11 cellular contexts compared by ENCODE assay signal in the genomic region with DNA sequence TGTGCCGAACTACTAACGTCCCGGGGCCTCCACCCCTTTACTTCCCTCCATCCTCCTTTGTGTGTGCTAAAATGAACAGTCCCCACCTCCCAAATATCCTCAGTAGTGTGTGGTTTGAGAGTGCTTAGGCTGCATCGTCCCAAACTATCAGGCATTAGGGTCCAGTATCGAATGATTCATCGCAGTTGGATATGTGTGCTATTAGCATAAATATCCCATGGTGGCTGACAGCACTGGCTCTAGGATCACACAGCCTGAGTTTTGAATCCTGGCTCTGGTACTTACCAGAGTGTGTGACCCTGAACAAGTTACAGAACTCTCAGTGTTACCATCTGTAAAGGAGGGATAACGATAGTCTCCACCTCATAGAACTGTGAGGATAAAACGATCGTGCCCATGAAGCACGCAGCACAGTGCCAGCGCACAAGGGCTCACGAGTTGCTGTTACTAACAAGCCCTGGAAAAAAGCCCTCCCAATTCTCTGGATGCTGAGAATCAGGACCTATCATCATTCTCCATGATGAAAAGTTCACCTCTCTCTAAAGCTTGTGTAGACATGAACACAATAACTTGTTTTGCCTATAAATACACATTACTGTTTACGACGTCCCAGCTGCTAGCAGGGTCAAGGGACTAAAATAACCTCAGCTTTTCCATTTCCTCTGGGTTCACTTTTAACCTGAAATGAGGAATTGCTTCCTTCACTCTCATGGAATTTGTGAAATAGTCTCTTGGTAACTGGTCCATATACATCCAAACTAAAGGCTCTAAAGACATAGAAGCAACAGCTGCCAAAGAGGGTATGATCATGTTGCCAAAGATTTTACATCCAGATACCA. TPM values are rescaled to one million over a fixed set of nuclear protein-coding genes. Genes with fewer than 3 reads are reported as not detected.
DNase-seq lines count a peak whose midpoint lies in the region; ATAC-seq, FAIRE-seq and TF ChIP-seq lines count a peak whose summit lies in the region.
"Had no signal": no experiment of that assay in that cellular context is flagged by ENCODE, and none has a peak within 500 bp of the region (broad histone marks: within the 10 kb centered on the region; RNA-seq: fewer than 3 reads in every experiment).

No MANE protein-coding gene starts in this region.

- H2BK120ac ChIP-seq in H9 (ENCODE audit: low read depth, low read length, poor library complexity, severe bottlenecking), result no peak overlapping the region

- H3K4me2 ChIP-seq in H9 (ENCODE audit: insufficient read depth, insufficient read length, low read length), result no peak overlapping the region
- peak overlapping the region; percentile 7 for H3K4me2 ChIP-seq in mammary epithelial cell (ENCODE audit: insufficient read depth, low read depth, low read length)
- 0 out of 2 replicates have a peak overlapping the region, but pooled peaks have one; percentile 58 for H3K4me2 ChIP-seq in HepG2 (ENCODE audit: low read depth, low read length)
- H3K4me2 ChIP-seq in skeletal muscle satellite cell (ENCODE audit: low read length), result peak overlapping the region; percentile 54

- TF ChIP-seq CTCF in H9 (conservative IDR thresholded peaks at IDR 0.05) (no peak), mammary epithelial cell (conservative IDR thresholded peaks at IDR 0.05 in 1 of 2, IDR thresholded peaks at IDR 0.05 in 1 of 2; ENCODE audit: extremely low read depth in 1 of 2, insufficient read depth in 1 of 2, low read depth in 1 of 2, low read length in 2 of 2) (no peak), HepG2 (CRISPR knock-in tag; IDR thresholded peaks at IDR 0.05) (no peak)

- peaks cover 14 to 24% (median 17%) of the 10 kb centered on the region in 3 experiments for H3K36me3 Mint-ChIP-seq in H9 (ENCODE audit: insufficient read depth in 1 of 3, low read depth in 3 of 3)
- peaks cover 22 to 42% of the 10 kb centered on the region in 2 donors for H3K36me3 Mint-ChIP-seq in stimulated activated naive B cell treated with anti-CD40 and anti-IgM and Interleukin-4, amounts not matched to agents 10 μg/mL and 1 μg/mL and 100 μg/mL, for 72 hours

- no CpG with 5 or more reads among the region's 14 CpGs for WGBS in H9 (ENCODE audit: extremely low coverage, insufficient read length, low lambda C conversion rate)
- 46% methylated on average over 13 of the region's 14 CpGs for WGBS in mammary epithelial cell (ENCODE audit: low coverage, missing lambda C conversion rate)
- 98% methylated on average over 14 of the region's 14 CpGs for WGBS in HepG2 (ENCODE audit: low lambda C conversion rate)

- no peak overlapping the region for H2BK5ac ChIP-seq in H9 (ENCODE audit: insufficient read length, low read length)

- no peak overlapping the region for H4K8ac ChIP-seq in H9 (replicated peaks; ENCODE audit: insufficient read length, low read depth, low read length)

- peaks cover 24% of the 10 kb centered on the region; the same call in 1 of the 2 replicates for H3K79me2 ChIP-seq in H9 (ENCODE audit: insufficient read depth, low read length)
- H3K79me2 ChIP-seq in mammary epithelial cell (ENCODE audit: insufficient read depth, low read length), result peaks cover 90% of the 10 kb centered on the region
- H3K79me2 ChIP-seq in HepG2 (ENCODE audit: insufficient read depth, low read length), result peaks cover 88% of the 10 kb centered on the region

- no peak overlapping the region for H2AFZ ChIP-seq in H9 (ENCODE audit: low read length)
- no peak overlapping the region for H2AFZ ChIP-seq in mammary epithelial cell (ENCODE audit: low read depth, low read length)
- H2AFZ ChIP-seq in HepG2 (ENCODE audit: low read length), result no peak overlapping the region

- H3K27me3 ChIP-seq in H9 (ENCODE audit: insufficient read depth, low read length), result no peaks in the 10 kb centered on the region
- no peaks in the 10 kb centered on the region for H3K27me3 ChIP-seq in mammary epithelial cell (ENCODE audit: insufficient read depth, low read length)
- H3K27me3 ChIP-seq in HepG2 (ENCODE audit: control insufficient read depth in 1 of 2, insufficient read depth in 2 of 2, low read length in 2 of 2), result no peaks in the 10 kb centered on the region
- no peaks in the 10 kb centered on the region for H3K27me3 ChIP-seq in skeletal muscle satellite cell (ENCODE audit: control insufficient read depth, insufficient read depth, low read length)

- H3K9me3 Mint-ChIP-seq in H9, result no peaks in the 10 kb centered on the region; a peak in 1 of 5 replicates
- H3K9me3 Mint-ChIP-seq in stimulated activated naive B cell treated with anti-CD40 and anti-IgM and Interleukin-4, amounts not matched to agents 10 μg/mL and 1 μg/mL and 100 μg/mL, for 72 hours, result peaks cover 0 to 2% of the 10 kb centered on the region in 2 donors

- no peak overlapping the region for H3K56ac ChIP-seq in H9 (ENCODE audit: insufficient read length, low read depth, low read length)

- no peak overlapping the region for H3K4me3 Mint-ChIP-seq in H9
- H3K4me3 Mint-ChIP-seq in stimulated activated naive B cell treated with anti-CD40 and anti-IgM and Interleukin-4, amounts not matched to agents 10 μg/mL and 1 μg/mL and 100 μg/mL, for 72 hours, result no peak overlapping the region
- H3K4me3 Mint-ChIP-seq: stimulated activated effector memory CD8-positive, alpha-beta T cell treated with anti-CD3 and anti-CD28 coated beads, Interleukin-12 subunit alpha, Interleukin-12 subunit beta, amount 100 ng/mL, for 72 hours had no signal

- H2BK15ac ChIP-seq in H9 (ENCODE audit: low read depth, low read length), result no peak overlapping the region

- TF ChIP-seq EP300 in HepG2 (IDR thresholded peaks at IDR 0.05; ENCODE audit: low read depth in 2 of 2, low read length in 2 of 2), result no peak
- no peak for TF ChIP-seq EP300 in HepG2 (CRISPR knock-in tag; IDR thresholded peaks at IDR 0.05; ENCODE audit: borderline replicate concordance)

- H4K5ac ChIP-seq in H9 (ENCODE audit: insufficient read length, low read depth, low read length), result no peak overlapping the region

- no peak overlapping the region for H3T11ph ChIP-seq in H9 (ENCODE audit: low read length)

- TF ChIP-seq POLR2A in HepG2 (IDR thresholded peaks at IDR 0.05; ENCODE audit: insufficient read depth in 1 of 2, low read depth in 2 of 2, low read length in 2 of 2), result no peak

- H3K18ac ChIP-seq in H9 (ENCODE audit: insufficient read length, low read depth, low read length), result no peak overlapping the region

- H4K91ac ChIP-seq in H9 (ENCODE audit: insufficient read length, low read depth, low read length), result no peak overlapping the region

- H3K36me3 ChIP-seq in mammary epithelial cell (ENCODE audit: insufficient read depth, low read length) (no peaks in the 10 kb centered on the region), HepG2 (replicated peaks in 1 of 2; ENCODE audit: control insufficient read depth in 1 of 2, insufficient read depth in 2 of 2, low read length in 2 of 2) (peaks cover 11 to 32% of the 10 kb centered on the region in 2 experiments), skeletal muscle satellite cell (ENCODE audit: insufficient read depth, low read length) (peaks cover 18% of the 10 kb centered on the region)

- H3K9me3 ChIP-seq in H9 (ENCODE audit: control insufficient read depth, low read depth, low read length) (no peaks in the 10 kb centered on the region), mammary epithelial cell (replicated peaks; ENCODE audit: insufficient read depth, low read length) (no peaks in the 10 kb centered on the region), HepG2 (ENCODE audit: low read length) (no peaks in the 10 kb centered on the region), skeletal muscle satellite cell (replicated peaks; ENCODE audit: low read length) (no peaks in the 10 kb centered on the region)

- POLR2A ChIA-PET in HepG2 (lab: Yijun Ruan, JAX), result interaction anchor here (0.9 kb wide), 1 partner anchor 36 kb away, joined by 3 read pairs; no protein-coding TSS in a partner anchor

- H3K79me1 ChIP-seq in H9 (ENCODE audit: insufficient read depth, low read depth, low read length, poor library complexity, severe bottlenecking), result peaks cover 12% of the 10 kb centered on the region

- H3K27ac Mint-ChIP-seq in H9, result peak overlapping the region; percentile 7 to 94 (median 90); a peak in 5 of 7 replicates
- no peak overlapping the region for H3K27ac Mint-ChIP-seq in stimulated activated naive B cell treated with anti-CD40 and anti-IgM and Interleukin-4, amounts not matched to agents 10 μg/mL and 1 μg/mL and 100 μg/mL, for 72 hours
- H3K27ac Mint-ChIP-seq: stimulated activated effector memory CD8-positive, alpha-beta T cell treated with anti-CD3 and anti-CD28 coated beads, Interleukin-12 subunit alpha, Interleukin-12 subunit beta, amount 100 ng/mL, for 72 hours had no signal

- TF ChIP-seq RAD21 in HepG2 (CRISPR knock-in tag; IDR thresholded peaks at IDR 0.05), result no peak

- no peak for ATAC-seq in HepG2
- ATAC-seq in stimulated activated naive B cell treated with anti-CD40 and anti-IgM and Interleukin-4, amounts not matched to agents 10 μg/mL and 1 μg/mL and 100 μg/mL, for 72 hours (replicated peaks), result no peak
- ATAC-seq: stimulated activated effector memory CD8-positive, alpha-beta T cell treated with anti-CD3 and anti-CD28 coated beads, Interleukin-12 subunit alpha, Interleukin-12 subunit beta, amount 100 ng/mL, for 72 hours had no signal

- FAIRE-seq in HepG2 (lab: Jason Lieb, UNC), result no peak
- FAIRE-seq: colon had no signal

- no peak overlapping the region for H2AK5ac ChIP-seq in H9 (ENCODE audit: insufficient read length, low read length)

- H3K9ac ChIP-seq in H9 (ENCODE audit: extremely low read depth, insufficient read length, low read length), result no peak overlapping the region
- H3K9ac ChIP-seq in mammary epithelial cell (ENCODE audit: insufficient read depth, low read length), result no peak overlapping the region
- H3K9ac ChIP-seq in HepG2 (ENCODE audit: insufficient read depth, low read depth, low read length), result peak overlapping the region; percentile 1; the same call in 1 of the 2 replicates
- peak overlapping the region; percentile 26 for H3K9ac ChIP-seq in skeletal muscle satellite cell (ENCODE audit: low read depth, low read length)

- H3K14ac ChIP-seq in H9 (ENCODE audit: insufficient read depth, low read length), result no peak overlapping the region

- no TSS peak for BruUV-seq in mammary epithelial cell (replicated peaks; lab: Mats Ljungman, UMichigan)
- BruUV-seq in HepG2 (replicated peaks; lab: Mats Ljungman, UMichigan), result no TSS peak

- in situ Hi-C loops in mammary epithelial cell (cut with MboI; ENCODE audit: low sequenced_read_pairs in 2 of 2), result no loop called here
- in situ Hi-C loops in HepG2 (cut with HindIII; ENCODE audit: extremely low pct_ligation_motif_present, low pct_unique_long_range_greater_than_20kb), result loop anchor here (5.0 kb wide), 1 partner anchor 50 kb away; the partner anchor contains the start of gene VGLL4

- no peak overlapping the region for H3K23ac ChIP-seq in H9 (ENCODE audit: insufficient read length, low read depth, low read length)

- no peaks in the 10 kb centered on the region for H3K23me2 ChIP-seq in H9 (ENCODE audit: insufficient read length, low read depth, low read length, poor library complexity, severe bottlenecking)

- CTCF ChIA-PET in mammary epithelial cell (lab: Charles Lee; ENCODE audit: low non-redundant PET) (no interaction called here), HepG2 (lab: Yijun Ruan, JAX; ENCODE audit: low intra/inter-chr PET ratio, low total read pairs) (no interaction called here)

- H2BK12ac ChIP-seq in H9 (ENCODE audit: insufficient read length, low read depth, low read length), result no peak overlapping the region

- no peaks in the 10 kb centered on the region for H3K27me3 Mint-ChIP-seq in H9 (ENCODE audit: low read depth)
- H3K27me3 Mint-ChIP-seq in stimulated activated naive B cell treated with anti-CD40 and anti-IgM and Interleukin-4, amounts not matched to agents 10 μg/mL and 1 μg/mL and 100 μg/mL, for 72 hours, result no peaks in the 10 kb centered on the region

- intact Hi-C loops in mammary epithelial cell (cut with micrococcal nuclease), result no loop called here
- intact Hi-C loops in HepG2 (cut with micrococcal nuclease; ENCODE audit: unreplicated experiment), result loop anchor here (2.0 kb wide), 1 partner anchor 26 kb away; no protein-coding TSS in a partner anchor
- intact Hi-C loops in posterior vena cava (cut with DNase I), result loop anchor here in 1 of 2 donors (5.0 kb wide), 1 partner anchor 1615 kb away; no protein-coding TSS in a partner anchor

- H3K4ac ChIP-seq in H9 (ENCODE audit: low read depth, low read length), result no peak overlapping the region

- DNase-seq in H9 (no peak), mammary epithelial cell (peak; percentile 37), HepG2 (ENCODE audit: low spot score) (no peak), posterior vena cava (ENCODE audit: low spot score) (no peak), 8988T (no peak), NCI-H1436 (lab: John Stamatoyannopoulos, UW) (no peak)
- DNase-seq in stimulated activated naive B cell treated with anti-CD40 and anti-IgM and Interleukin-4, amounts not matched to agents 10 μg/mL and 1 μg/mL and 100 μg/mL, for 72 hours, result no peak
- DNase-seq: NCI-H510A treated with DMSO at 0.1 percent for 48 hours had no signal

- H3K4me3 ChIP-seq in mammary epithelial cell (replicated peaks in 1 of 3; ENCODE audit: insufficient read depth in 1 of 3, low read depth in 2 of 3, low read length in 3 of 3) (no peak overlapping the region), HepG2 (replicated peaks in 1 of 3; ENCODE audit: insufficient read depth in 1 of 3, low read depth in 2 of 3, low read length in 3 of 3) (no peak overlapping the region; a peak in 1 of 6 replicates), skeletal muscle satellite cell (ENCODE audit: low read length) (peak overlapping the region; percentile 4)

- no peaks in the 10 kb centered on the region for H4K20me1 ChIP-seq in H9 (ENCODE audit: control insufficient read depth, insufficient read depth, insufficient read length)
- H4K20me1 ChIP-seq in mammary epithelial cell (ENCODE audit: insufficient read depth, low read length), result no peaks in the 10 kb centered on the region
- peaks cover 33% of the 10 kb centered on the region for H4K20me1 ChIP-seq in HepG2 (ENCODE audit: insufficient read depth, low read length)

- dilution Hi-C loops in mammary epithelial cell (cut with HindIII; ENCODE audit: low sequenced_read_pairs), result no loop called here

- H3K4me1 ChIP-seq in H9 (ENCODE audit: insufficient read depth, low read length), result peaks cover 21% of the 10 kb centered on the region
- peaks cover 33% of the 10 kb centered on the region for H3K4me1 ChIP-seq in mammary epithelial cell (ENCODE audit: insufficient read depth, low read length)
- peaks cover 73% of the 10 kb centered on the region for H3K4me1 ChIP-seq in HepG2 (ENCODE audit: insufficient read depth, low read length)
- peaks cover 46% of the 10 kb centered on the region for H3K4me1 ChIP-seq in skeletal muscle satellite cell (ENCODE audit: control insufficient read depth, insufficient read depth, low read length)

- H3K27ac ChIP-seq in H9 (ENCODE audit: insufficient read length, low read depth, low read length) (no peak overlapping the region), mammary epithelial cell (ENCODE audit: insufficient read depth, low read depth, low read length) (peak overlapping the region; percentile 72), HepG2 (ENCODE audit: extremely low read length, insufficient read depth, low read length) (peak overlapping the region; percentile 53)

- peaks cover 62 to 64% of the 10 kb centered on the region in 2 experiments for H3K4me1 Mint-ChIP-seq in H9
- peaks cover 22 to 32% of the 10 kb centered on the region in 2 donors for H3K4me1 Mint-ChIP-seq in stimulated activated naive B cell treated with anti-CD40 and anti-IgM and Interleukin-4, amounts not matched to agents 10 μg/mL and 1 μg/mL and 100 μg/mL, for 72 hours

- no peak overlapping the region for H2BK20ac ChIP-seq in H9 (ENCODE audit: low read depth, low read length, poor library complexity, severe bottlenecking)

RNA-seq across cellular contexts. Expression of gene VGLL4, which starts 51.0 kb away (rescaled TPM):
- total RNA-seq in H9 (2021), result 42.1 and 44.6 TPM in 2 replicates
- total RNA-seq in mammary epithelial cell, result 10 to 100 TPM; 30.8 to 77.3 TPM
- 31.3 TPM for polyA plus RNA-seq in mammary epithelial cell
- polyA minus RNA-seq in mammary epithelial cell, result 46.0 TPM
- total RNA-seq in HepG2 (2016; rRNA removed; fragmentation: Illumina TruSeq; extraction: Trizol), result 19.8 and 23.2 TPM in 2 replicates
- total RNA-seq in HepG2 (2016; cell fraction: cytosol; rRNA removed; fragmentation: Illumina TruSeq; extraction: Trizol; ENCODE audit: low read depth), result 5.7 and 6.9 TPM in 2 replicates
- total RNA-seq in HepG2 (2016; cell fraction: insoluble cytoplasmic fraction; rRNA removed; fragmentation: Illumina TruSeq; extraction: Trizol), result 17.4 and 24.9 TPM in 2 replicates
- 14.9 and 15.9 TPM in 2 replicates for total RNA-seq in HepG2 (2016; cell fraction: membrane; rRNA removed; fragmentation: Illumina TruSeq; extraction: Trizol)
- total RNA-seq in HepG2 (2016; cell fraction: nucleus; rRNA removed; fragmentation: Illumina TruSeq; extraction: Trizol), result 19.1 and 24.5 TPM in 2 replicates
- 37.9 and 39.0 TPM in 2 replicates for polyA plus RNA-seq in HepG2 (2011; rRNA removed)
- 24.5 and 31.8 TPM in 2 replicates for polyA plus RNA-seq in HepG2 (2011; cell fraction: cytosol; rRNA removed)
- 60.5 and 94.9 TPM in 2 replicates for polyA plus RNA-seq in HepG2 (2011; cell fraction: nucleus; rRNA removed)
- polyA plus RNA-seq in HepG2 (2012), result 19.7 and 20.7 TPM in 2 replicates
- polyA plus RNA-seq in HepG2 (2016; cell fraction: cytosol; fragmentation: Illumina TruSeq; extraction: Trizol; ENCODE audit: low read depth), result 11.7 and 14.1 TPM in 2 replicates
- 18.4 and 22.3 TPM in 2 replicates for polyA plus RNA-seq in HepG2 (2016; cell fraction: insoluble cytoplasmic fraction; fragmentation: Illumina TruSeq; extraction: Trizol; ENCODE audit: low read depth)
- 14.3 and 15.7 TPM in 2 replicates for polyA plus RNA-seq in HepG2 (2016; cell fraction: membrane; fragmentation: Illumina TruSeq; extraction: Trizol; ENCODE audit: low read depth)
- polyA plus RNA-seq in HepG2 (2016; cell fraction: nucleus; fragmentation: Illumina TruSeq; extraction: Trizol; ENCODE audit: insufficient read depth, low read depth), result 25.1 and 27.2 TPM in 2 replicates
- polyA minus RNA-seq in HepG2 (2011; rRNA and poly(A)+ RNA removed; ENCODE audit: low replicate concordance), result 34.5 and 40.7 TPM in 2 replicates
- polyA minus RNA-seq in HepG2 (2011; cell fraction: cytosol; rRNA and poly(A)+ RNA removed), result 14.9 and 16.5 TPM in 2 replicates
- 53.2 and 54.6 TPM in 2 replicates for polyA minus RNA-seq in HepG2 (2011; cell fraction: nucleus; rRNA and poly(A)+ RNA removed)
- 31.9 and 32.8 TPM in 2 replicates for total RNA-seq in skeletal muscle satellite cell (2012; rRNA removed)
- 10 to 100 TPM; 50.3 to 78.7 TPM for total RNA-seq in posterior vena cava

Comparison
In these comparisons a context has a peak if more than half of its experiments do, and no peak if none do; other contexts are left out.
1. H3K9ac ChIP-seq: peak in HepG2 (single experiment) and skeletal muscle satellite cell (single experiment); none in H9 (single experiment) and mammary epithelial cell (single experiment).